In genomic region chr19:49473501-49473867, GRCh38 we compare ENCODE assay signal across 6 cellular contexts. TPM values are rescaled to one million over a fixed set of nuclear protein-coding genes. Genes with fewer than 3 reads are reported as not detected.
DNase-seq lines count a peak whose midpoint lies in the region; ATAC-seq and TF ChIP-seq lines count a peak whose summit lies in the region.
"Not testable (repeated sequence)": the region's sequence is repeated elsewhere in the genome, so short reads cannot be mapped to it uniquely, and the experiment has no call there.

No MANE protein-coding gene starts in this region.

- DNase-seq in BJ (ENCODE audit: low read depth); NB4 (ENCODE audit: low read depth); effector memory CD8-positive, alpha-beta T cell; memory B cell (ENCODE audit: low spot score in 2 of 2); spleen: not testable (repeated sequence)

- not testable (repeated sequence) for H3K9me3 ChIP-seq in spleen

- not testable (repeated sequence) for TF ChIP-seq CTCF in BJ (IDR thresholded peaks at IDR 0.05; ENCODE audit: insufficient read depth, low read depth, low read length); NB4 (IDR thresholded peaks at IDR 0.05; ENCODE audit: low read depth, low read length); spleen (IDR thresholded peaks at IDR 0.05 in 8 of 11, conservative IDR thresholded peaks at IDR 0.05 in 3 of 11)

- not testable (repeated sequence) for ATAC-seq in activated T-helper 17 cell treated with anti-CD3 and anti-CD28 coated beads, Interleukin-2, amount 50 U/mL, for 72 hours (replicated peaks); effector memory CD8-positive, alpha-beta T cell (replicated peaks); memory B cell (ENCODE audit: low read depth)

- not testable (repeated sequence) for TF ChIP-seq POLR2A in NB4 (IDR thresholded peaks at IDR 0.05; ENCODE audit: extremely low read depth, insufficient read length); spleen (IDR thresholded peaks at IDR 0.05)

- not testable (repeated sequence) for H3K27me3 Mint-ChIP-seq in activated T-helper 17 cell treated with anti-CD3 and anti-CD28 coated beads, Interleukin-2, amount 50 U/mL, for 72 hours; effector memory CD8-positive, alpha-beta T cell; memory B cell

- peaks cover 20% of the 10 kb centered on the region for H3K4me1 Mint-ChIP-seq in activated T-helper 17 cell treated with anti-CD3 and anti-CD28 coated beads, Interleukin-2, amount 50 U/mL, for 72 hours
- H3K4me1 Mint-ChIP-seq in effector memory CD8-positive, alpha-beta T cell (ENCODE audit: low read depth in 2 of 2) = peaks cover 49 to 51% of the 10 kb centered on the region in 2 donors
- peaks cover 36% of the 10 kb centered on the region for H3K4me1 Mint-ChIP-seq in memory B cell

- 68 to 77% (median 69%) methylated on average over 9 of the region's 9 CpGs for WGBS in spleen, 5 donors

- POLR2A ChIA-PET in BJ (lab: Charles Lee) = interaction anchor here (0.6 kb wide), 1 partner anchor 397 kb away, joined by 3 read pairs; no protein-coding TSS in a partner anchor

- intact Hi-C loops in spleen (cut with DNase I; ENCODE audit: low total_unique reads) = not testable (repeated sequence)

- H3K9me3 Mint-ChIP-seq in activated T-helper 17 cell treated with anti-CD3 and anti-CD28 coated beads, Interleukin-2, amount 50 U/mL, for 72 hours; effector memory CD8-positive, alpha-beta T cell; memory B cell: not testable (repeated sequence)

- H3K36me3 Mint-ChIP-seq in activated T-helper 17 cell treated with anti-CD3 and anti-CD28 coated beads, Interleukin-2, amount 50 U/mL, for 72 hours (ENCODE audit: low read depth) = peaks cover 40% of the 10 kb centered on the region
- peaks cover 69% of the 10 kb centered on the region for H3K36me3 Mint-ChIP-seq in effector memory CD8-positive, alpha-beta T cell (ENCODE audit: insufficient read depth)
- H3K36me3 Mint-ChIP-seq in memory B cell = not testable (repeated sequence)

- CTCF ChIA-PET in BJ (lab: Yijun Ruan, JAX) = interaction anchor here (0.7 to 2.4 kb wide), 15 partner anchors 8 to 199 kb away, joined by 3 to 20 read pairs (median 6); partner anchors contain the start of genes ALDH16A1, NOSIP, PIH1D1 and PRRG2

- peaks cover 28 to 96% (median 67%) of the 10 kb centered on the region in 6 donors for H3K4me1 ChIP-seq in spleen

- not testable (repeated sequence) for H3K27me3 ChIP-seq in BJ (ENCODE audit: control insufficient read depth, insufficient read depth, low read length); spleen (replicated peaks in 1 of 7)

- H3K27ac Mint-ChIP-seq in activated T-helper 17 cell treated with anti-CD3 and anti-CD28 coated beads, Interleukin-2, amount 50 U/mL, for 72 hours = peak overlapping the region; percentile 95
- peak overlapping the region; percentile 97 to 98 for H3K27ac Mint-ChIP-seq in effector memory CD8-positive, alpha-beta T cell
- peak overlapping the region; percentile 94 for H3K27ac Mint-ChIP-seq in memory B cell

- H3K4me3 ChIP-seq in BJ (ENCODE audit: low read depth, low read length) = peak overlapping the region; percentile 80
- H3K4me3 ChIP-seq in NB4 (ENCODE audit: low read depth, low read length) = peak overlapping the region; percentile 21
- peak overlapping the region in 7 of 8 donors; percentile 52 to 74 (median 58) for H3K4me3 ChIP-seq in spleen

- H3K27ac ChIP-seq in spleen = peak overlapping the region; percentile 80 to 95 (median 90)

- H3K4me3 Mint-ChIP-seq in activated T-helper 17 cell treated with anti-CD3 and anti-CD28 coated beads, Interleukin-2, amount 50 U/mL, for 72 hours = peak overlapping the region; percentile 98
- H3K4me3 Mint-ChIP-seq in effector memory CD8-positive, alpha-beta T cell = peak overlapping the region; percentile 94 to 96
- H3K4me3 Mint-ChIP-seq in memory B cell = peak overlapping the region; percentile 97

- not testable (repeated sequence) for H3K36me3 ChIP-seq in BJ (ENCODE audit: control insufficient read depth, insufficient read depth, low read length)
- H3K36me3 ChIP-seq in spleen = peaks cover 0 to 39% (median 0%) of the 10 kb centered on the region in 6 donors

RNA-seq across cellular contexts. Expression of gene FLT3LG, which starts 0.5 kb away (rescaled TPM):
- polyA plus RNA-seq in BJ (2011; rRNA removed) (4.9 and 7.7 TPM in 2 replicates), spleen (10 to 100 TPM; 16.4 to 26.4 (median 19.9) TPM)
- polyA minus RNA-seq in BJ (2011; rRNA and poly(A)+ RNA removed) = 2.7 and 3.2 TPM in 2 replicates
- total RNA-seq in activated T-helper 17 cell treated with anti-CD3 and anti-CD28 coated beads, Interleukin-2, amount 50 U/mL, for 72 hours = 10 to 100 TPM; 77.2 to 92.8 TPM
- total RNA-seq in spleen = 10 to 100 TPM; 11.2 to 32.8 (median 24.1) TPM

RNA-seq across cellular contexts. Expression of gene RPL13A, which starts 13.9 kb away (rescaled TPM):
- 2,322 and 6,136 TPM in 2 replicates for polyA plus RNA-seq in BJ (2011; rRNA removed)
- 934 and 1,887 TPM in 2 replicates for polyA minus RNA-seq in BJ (2011; rRNA and poly(A)+ RNA removed)
- 1,000 to 10,000 TPM; 3,905 to 4,763 TPM for total RNA-seq in activated T-helper 17 cell treated with anti-CD3 and anti-CD28 coated beads, Interleukin-2, amount 50 U/mL, for 72 hours
- total RNA-seq in spleen = 1,000 to 10,000 TPM; 2,521 to 3,132 (median 2,768) TPM
- polyA plus RNA-seq in spleen = 1,000 to 10,000 TPM; 6,561 to 7,408 (median 7,261) TPM

RNA-seq across cellular contexts. Expression of gene ALDH16A1, which starts 20.5 kb away (rescaled TPM):
- polyA plus RNA-seq in BJ (2011; rRNA removed) = 5.9 and 15.0 TPM in 2 replicates
- 8.0 and 8.3 TPM in 2 replicates for polyA minus RNA-seq in BJ (2011; rRNA and poly(A)+ RNA removed)
- 10 to 100 TPM; 15.5 to 39.1 TPM for total RNA-seq in activated T-helper 17 cell treated with anti-CD3 and anti-CD28 coated beads, Interleukin-2, amount 50 U/mL, for 72 hours
- total RNA-seq in spleen = 10 to 100 TPM; 38.7 to 50.2 (median 45.8) TPM
- 10 to 100 TPM; 54.9 to 99.9 (median 94.9) TPM for polyA plus RNA-seq in spleen

RNA-seq across cellular contexts. Expression of gene PIH1D1, which starts 21.9 kb away (rescaled TPM):
- polyA plus RNA-seq in BJ (2011; rRNA removed) (69.5 and 75.8 TPM in 2 replicates), spleen (100 to 1,000 TPM in 2 of 3 donors, 10 to 100 TPM in 1; 85.3 to 140 (median 118) TPM)
- polyA minus RNA-seq in BJ (2011; rRNA and poly(A)+ RNA removed) = 29.5 and 44.3 TPM in 2 replicates
- total RNA-seq in activated T-helper 17 cell treated with anti-CD3 and anti-CD28 coated beads, Interleukin-2, amount 50 U/mL, for 72 hours = 100 to 1,000 TPM; 183 to 194 TPM
- total RNA-seq in spleen = 10 to 100 TPM; 76.0 to 94.3 (median 86.1) TPM

RNA-seq across cellular contexts. Expression of gene RPS11, which starts 22.8 kb away (rescaled TPM):
- 2,226 and 2,533 TPM in 2 replicates for polyA plus RNA-seq in BJ (2011; rRNA removed)
- polyA minus RNA-seq in BJ (2011; rRNA and poly(A)+ RNA removed) = 789 and 1,493 TPM in 2 replicates
- 1,000 to 10,000 TPM; 2,381 to 3,085 TPM for total RNA-seq in activated T-helper 17 cell treated with anti-CD3 and anti-CD28 coated beads, Interleukin-2, amount 50 U/mL, for 72 hours
- total RNA-seq in spleen = 1,000 to 10,000 TPM; 1,555 to 3,509 (median 2,434) TPM
- polyA plus RNA-seq in spleen = over 10,000 TPM in 2 of 3 donors, 1,000 to 10,000 TPM in 1; 8,326 to 12,835 (median 11,104) TPM

Comparison
In these comparisons a context has a peak if more than half of its experiments do, and no peak if none do; other contexts are left out.
1. H3K4me3 ChIP-seq: peak in every context shown above with its lines; median percentile 80 in BJ; 58 in spleen; 21 in NB4.